Comparison of ENCODE assay signal across 2 cellular contexts in the genomic region with DNA sequence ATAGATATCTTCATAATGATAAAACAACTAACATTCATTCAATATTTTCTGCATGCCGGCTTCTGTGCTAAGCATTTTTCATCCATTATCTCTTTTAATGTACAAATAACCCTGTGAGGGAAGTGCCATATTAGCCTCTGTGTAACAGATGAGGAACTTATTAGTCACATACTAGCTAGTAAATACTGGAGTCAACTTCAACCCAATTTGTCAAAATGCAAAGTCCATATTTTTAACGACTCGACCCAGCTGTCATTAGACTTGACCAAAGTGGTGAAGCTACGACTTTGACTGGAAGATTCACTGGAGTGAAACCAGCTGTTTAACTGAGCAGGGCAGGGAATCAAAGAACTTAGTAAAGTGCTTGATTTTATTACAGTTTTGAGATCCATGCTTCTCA.
TF ChIP-seq lines count a peak whose summit lies in the region.

No MANE protein-coding gene starts in this region.

TF ChIP-seq in liver, 16 proteins besides CTCF, POLR2A, EP300 and RAD21:
- TF ChIP-seq, protein P1, sequence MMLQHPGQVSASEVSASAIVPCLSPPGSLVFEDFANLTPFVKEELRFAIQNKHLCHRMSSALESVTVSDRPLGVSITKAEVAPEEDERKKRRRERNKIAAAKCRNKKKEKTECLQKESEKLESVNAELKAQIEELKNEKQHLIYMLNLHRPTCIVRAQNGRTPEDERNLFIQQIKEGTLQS (IDR thresholded peaks at IDR 0.05): no peak
- TF ChIP-seq HNF4A (conservative IDR thresholded peaks at IDR 0.05) (peak; percentile 30 to 43), RXRA (IDR thresholded peaks at IDR 0.05) (peak in 1 of 2 donors; percentile 14), SP1 (IDR thresholded peaks at IDR 0.05) (peak; percentile 24), TAF1 (conservative IDR thresholded peaks at IDR 0.05) (no peak), NR2F2 (IDR thresholded peaks at IDR 0.05) (no peak), YY1 (IDR thresholded peaks at IDR 0.05) (no peak), EGR1 (IDR thresholded peaks at IDR 0.05; ENCODE audit: low read depth in 2 of 2) (no peak), JUND (IDR thresholded peaks at IDR 0.05) (peak in 1 of 2 donors; percentile 45)
- TF ChIP-seq, protein P2, sequence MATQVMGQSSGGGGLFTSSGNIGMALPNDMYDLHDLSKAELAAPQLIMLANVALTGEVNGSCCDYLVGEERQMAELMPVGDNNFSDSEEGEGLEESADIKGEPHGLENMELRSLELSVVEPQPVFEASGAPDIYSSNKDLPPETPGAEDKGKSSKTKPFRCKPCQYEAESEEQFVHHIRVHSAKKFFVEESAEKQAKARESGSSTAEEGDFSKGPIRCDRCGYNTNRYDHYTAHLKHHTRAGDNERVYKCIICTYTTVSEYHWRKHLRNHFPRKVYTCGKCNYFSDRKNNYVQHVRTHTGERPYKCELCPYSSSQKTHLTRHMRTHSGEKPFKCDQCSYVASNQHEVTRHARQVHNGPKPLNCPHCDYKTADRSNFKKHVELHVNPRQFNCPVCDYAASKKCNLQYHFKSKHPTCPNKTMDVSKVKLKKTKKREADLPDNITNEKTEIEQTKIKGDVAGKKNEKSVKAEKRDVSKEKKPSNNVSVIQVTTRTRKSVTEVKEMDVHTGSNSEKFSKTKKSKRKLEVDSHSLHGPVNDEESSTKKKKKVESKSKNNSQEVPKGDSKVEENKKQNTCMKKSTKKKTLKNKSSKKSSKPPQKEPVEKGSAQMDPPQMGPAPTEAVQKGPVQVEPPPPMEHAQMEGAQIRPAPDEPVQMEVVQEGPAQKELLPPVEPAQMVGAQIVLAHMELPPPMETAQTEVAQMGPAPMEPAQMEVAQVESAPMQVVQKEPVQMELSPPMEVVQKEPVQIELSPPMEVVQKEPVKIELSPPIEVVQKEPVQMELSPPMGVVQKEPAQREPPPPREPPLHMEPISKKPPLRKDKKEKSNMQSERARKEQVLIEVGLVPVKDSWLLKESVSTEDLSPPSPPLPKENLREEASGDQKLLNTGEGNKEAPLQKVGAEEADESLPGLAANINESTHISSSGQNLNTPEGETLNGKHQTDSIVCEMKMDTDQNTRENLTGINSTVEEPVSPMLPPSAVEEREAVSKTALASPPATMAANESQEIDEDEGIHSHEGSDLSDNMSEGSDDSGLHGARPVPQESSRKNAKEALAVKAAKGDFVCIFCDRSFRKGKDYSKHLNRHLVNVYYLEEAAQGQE (IDR thresholded peaks at IDR 0.05): no peak
- TF ChIP-seq, protein P3, sequence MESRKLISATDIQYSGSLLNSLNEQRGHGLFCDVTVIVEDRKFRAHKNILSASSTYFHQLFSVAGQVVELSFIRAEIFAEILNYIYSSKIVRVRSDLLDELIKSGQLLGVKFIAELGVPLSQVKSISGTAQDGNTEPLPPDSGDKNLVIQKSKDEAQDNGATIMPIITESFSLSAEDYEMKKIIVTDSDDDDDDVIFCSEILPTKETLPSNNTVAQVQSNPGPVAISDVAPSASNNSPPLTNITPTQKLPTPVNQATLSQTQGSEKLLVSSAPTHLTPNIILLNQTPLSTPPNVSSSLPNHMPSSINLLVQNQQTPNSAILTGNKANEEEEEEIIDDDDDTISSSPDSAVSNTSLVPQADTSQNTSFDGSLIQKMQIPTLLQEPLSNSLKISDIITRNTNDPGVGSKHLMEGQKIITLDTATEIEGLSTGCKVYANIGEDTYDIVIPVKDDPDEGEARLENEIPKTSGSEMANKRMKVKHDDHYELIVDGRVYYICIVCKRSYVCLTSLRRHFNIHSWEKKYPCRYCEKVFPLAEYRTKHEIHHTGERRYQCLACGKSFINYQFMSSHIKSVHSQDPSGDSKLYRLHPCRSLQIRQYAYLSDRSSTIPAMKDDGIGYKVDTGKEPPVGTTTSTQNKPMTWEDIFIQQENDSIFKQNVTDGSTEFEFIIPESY (IDR thresholded peaks at IDR 0.05): no peak

TF ChIP-seq in HepG2, 621 proteins besides CTCF, POLR2A, EP300 and RAD21:
- TF ChIP-seq, protein P4, sequence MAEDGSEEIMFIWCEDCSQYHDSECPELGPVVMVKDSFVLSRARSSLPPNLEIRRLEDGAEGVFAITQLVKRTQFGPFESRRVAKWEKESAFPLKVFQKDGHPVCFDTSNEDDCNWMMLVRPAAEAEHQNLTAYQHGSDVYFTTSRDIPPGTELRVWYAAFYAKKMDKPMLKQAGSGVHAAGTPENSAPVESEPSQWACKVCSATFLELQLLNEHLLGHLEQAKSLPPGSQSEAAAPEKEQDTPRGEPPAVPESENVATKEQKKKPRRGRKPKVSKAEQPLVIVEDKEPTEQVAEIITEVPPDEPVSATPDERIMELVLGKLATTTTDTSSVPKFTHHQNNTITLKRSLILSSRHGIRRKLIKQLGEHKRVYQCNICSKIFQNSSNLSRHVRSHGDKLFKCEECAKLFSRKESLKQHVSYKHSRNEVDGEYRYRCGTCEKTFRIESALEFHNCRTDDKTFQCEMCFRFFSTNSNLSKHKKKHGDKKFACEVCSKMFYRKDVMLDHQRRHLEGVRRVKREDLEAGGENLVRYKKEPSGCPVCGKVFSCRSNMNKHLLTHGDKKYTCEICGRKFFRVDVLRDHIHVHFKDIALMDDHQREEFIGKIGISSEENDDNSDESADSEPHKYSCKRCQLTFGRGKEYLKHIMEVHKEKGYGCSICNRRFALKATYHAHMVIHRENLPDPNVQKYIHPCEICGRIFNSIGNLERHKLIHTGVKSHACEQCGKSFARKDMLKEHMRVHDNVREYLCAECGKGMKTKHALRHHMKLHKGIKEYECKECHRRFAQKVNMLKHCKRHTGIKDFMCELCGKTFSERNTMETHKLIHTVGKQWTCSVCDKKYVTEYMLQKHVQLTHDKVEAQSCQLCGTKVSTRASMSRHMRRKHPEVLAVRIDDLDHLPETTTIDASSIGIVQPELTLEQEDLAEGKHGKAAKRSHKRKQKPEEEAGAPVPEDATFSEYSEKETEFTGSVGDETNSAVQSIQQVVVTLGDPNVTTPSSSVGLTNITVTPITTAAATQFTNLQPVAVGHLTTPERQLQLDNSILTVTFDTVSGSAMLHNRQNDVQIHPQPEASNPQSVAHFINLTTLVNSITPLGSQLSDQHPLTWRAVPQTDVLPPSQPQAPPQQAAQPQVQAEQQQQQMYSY (CRISPR knock-in tag; IDR thresholded peaks at IDR 0.05): no peak
- no peak for TF ChIP-seq HMGA1 (CRISPR knock-in tag; conservative IDR thresholded peaks at IDR 0.05)
- TF ChIP-seq ZNF546 (CRISPR knock-in tag; conservative IDR thresholded peaks at IDR 0.05): no peak
- TF ChIP-seq NR3C1 (CRISPR knock-in tag; IDR thresholded peaks at IDR 0.05): no peak
- TF ChIP-seq ZNF572 (CRISPR knock-in tag; IDR thresholded peaks at IDR 0.05): no peak
- no peak for TF ChIP-seq ZNF678 (CRISPR knock-in tag; IDR thresholded peaks at IDR 0.05)
- TF ChIP-seq, protein P5, sequence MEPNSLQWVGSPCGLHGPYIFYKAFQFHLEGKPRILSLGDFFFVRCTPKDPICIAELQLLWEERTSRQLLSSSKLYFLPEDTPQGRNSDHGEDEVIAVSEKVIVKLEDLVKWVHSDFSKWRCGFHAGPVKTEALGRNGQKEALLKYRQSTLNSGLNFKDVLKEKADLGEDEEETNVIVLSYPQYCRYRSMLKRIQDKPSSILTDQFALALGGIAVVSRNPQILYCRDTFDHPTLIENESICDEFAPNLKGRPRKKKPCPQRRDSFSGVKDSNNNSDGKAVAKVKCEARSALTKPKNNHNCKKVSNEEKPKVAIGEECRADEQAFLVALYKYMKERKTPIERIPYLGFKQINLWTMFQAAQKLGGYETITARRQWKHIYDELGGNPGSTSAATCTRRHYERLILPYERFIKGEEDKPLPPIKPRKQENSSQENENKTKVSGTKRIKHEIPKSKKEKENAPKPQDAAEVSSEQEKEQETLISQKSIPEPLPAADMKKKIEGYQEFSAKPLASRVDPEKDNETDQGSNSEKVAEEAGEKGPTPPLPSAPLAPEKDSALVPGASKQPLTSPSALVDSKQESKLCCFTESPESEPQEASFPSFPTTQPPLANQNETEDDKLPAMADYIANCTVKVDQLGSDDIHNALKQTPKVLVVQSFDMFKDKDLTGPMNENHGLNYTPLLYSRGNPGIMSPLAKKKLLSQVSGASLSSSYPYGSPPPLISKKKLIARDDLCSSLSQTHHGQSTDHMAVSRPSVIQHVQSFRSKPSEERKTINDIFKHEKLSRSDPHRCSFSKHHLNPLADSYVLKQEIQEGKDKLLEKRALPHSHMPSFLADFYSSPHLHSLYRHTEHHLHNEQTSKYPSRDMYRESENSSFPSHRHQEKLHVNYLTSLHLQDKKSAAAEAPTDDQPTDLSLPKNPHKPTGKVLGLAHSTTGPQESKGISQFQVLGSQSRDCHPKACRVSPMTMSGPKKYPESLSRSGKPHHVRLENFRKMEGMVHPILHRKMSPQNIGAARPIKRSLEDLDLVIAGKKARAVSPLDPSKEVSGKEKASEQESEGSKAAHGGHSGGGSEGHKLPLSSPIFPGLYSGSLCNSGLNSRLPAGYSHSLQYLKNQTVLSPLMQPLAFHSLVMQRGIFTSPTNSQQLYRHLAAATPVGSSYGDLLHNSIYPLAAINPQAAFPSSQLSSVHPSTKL (CRISPR knock-in tag; IDR thresholded peaks at IDR 0.05): no peak
- no peak for TF ChIP-seq FOSL1 (CRISPR knock-in tag; IDR thresholded peaks at IDR 0.05; ENCODE audit: borderline replicate concordance)
- TF ChIP-seq, protein P6, sequence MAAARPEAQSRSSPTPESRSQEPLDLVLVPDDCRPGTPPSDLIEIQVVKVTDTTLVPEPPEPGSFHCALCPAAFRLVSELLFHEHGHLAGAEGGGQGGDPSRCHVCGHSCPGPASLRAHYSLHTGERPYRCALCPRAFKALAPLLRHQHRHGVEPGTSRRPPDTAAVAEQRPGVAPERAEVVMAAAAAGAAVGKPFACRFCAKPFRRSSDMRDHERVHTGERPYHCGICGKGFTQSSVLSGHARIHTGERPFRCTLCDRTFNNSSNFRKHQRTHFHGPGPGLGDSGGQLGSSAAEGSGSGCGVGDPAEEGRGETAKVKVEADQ (CRISPR knock-in tag; IDR thresholded peaks at IDR 0.05; ENCODE audit: borderline replicate concordance): no peak
- TF ChIP-seq, protein P7, sequence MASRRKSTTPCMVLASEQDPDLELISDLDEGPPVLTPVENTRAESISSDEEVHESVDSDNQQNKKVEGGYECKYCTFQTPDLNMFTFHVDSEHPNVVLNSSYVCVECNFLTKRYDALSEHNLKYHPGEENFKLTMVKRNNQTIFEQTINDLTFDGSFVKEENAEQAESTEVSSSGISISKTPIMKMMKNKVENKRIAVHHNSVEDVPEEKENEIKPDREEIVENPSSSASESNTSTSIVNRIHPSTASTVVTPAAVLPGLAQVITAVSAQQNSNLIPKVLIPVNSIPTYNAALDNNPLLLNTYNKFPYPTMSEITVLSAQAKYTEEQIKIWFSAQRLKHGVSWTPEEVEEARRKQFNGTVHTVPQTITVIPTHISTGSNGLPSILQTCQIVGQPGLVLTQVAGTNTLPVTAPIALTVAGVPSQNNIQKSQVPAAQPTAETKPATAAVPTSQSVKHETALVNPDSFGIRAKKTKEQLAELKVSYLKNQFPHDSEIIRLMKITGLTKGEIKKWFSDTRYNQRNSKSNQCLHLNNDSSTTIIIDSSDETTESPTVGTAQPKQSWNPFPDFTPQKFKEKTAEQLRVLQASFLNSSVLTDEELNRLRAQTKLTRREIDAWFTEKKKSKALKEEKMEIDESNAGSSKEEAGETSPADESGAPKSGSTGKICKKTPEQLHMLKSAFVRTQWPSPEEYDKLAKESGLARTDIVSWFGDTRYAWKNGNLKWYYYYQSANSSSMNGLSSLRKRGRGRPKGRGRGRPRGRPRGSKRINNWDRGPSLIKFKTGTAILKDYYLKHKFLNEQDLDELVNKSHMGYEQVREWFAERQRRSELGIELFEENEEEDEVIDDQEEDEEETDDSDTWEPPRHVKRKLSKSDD (CRISPR knock-in tag; IDR thresholded peaks at IDR 0.05; ENCODE audit: low read depth): no peak
- TF ChIP-seq ZKSCAN8 (CRISPR knock-in tag; IDR thresholded peaks at IDR 0.05; ENCODE audit: borderline replicate concordance): no peak
- TF ChIP-seq, protein P8, sequence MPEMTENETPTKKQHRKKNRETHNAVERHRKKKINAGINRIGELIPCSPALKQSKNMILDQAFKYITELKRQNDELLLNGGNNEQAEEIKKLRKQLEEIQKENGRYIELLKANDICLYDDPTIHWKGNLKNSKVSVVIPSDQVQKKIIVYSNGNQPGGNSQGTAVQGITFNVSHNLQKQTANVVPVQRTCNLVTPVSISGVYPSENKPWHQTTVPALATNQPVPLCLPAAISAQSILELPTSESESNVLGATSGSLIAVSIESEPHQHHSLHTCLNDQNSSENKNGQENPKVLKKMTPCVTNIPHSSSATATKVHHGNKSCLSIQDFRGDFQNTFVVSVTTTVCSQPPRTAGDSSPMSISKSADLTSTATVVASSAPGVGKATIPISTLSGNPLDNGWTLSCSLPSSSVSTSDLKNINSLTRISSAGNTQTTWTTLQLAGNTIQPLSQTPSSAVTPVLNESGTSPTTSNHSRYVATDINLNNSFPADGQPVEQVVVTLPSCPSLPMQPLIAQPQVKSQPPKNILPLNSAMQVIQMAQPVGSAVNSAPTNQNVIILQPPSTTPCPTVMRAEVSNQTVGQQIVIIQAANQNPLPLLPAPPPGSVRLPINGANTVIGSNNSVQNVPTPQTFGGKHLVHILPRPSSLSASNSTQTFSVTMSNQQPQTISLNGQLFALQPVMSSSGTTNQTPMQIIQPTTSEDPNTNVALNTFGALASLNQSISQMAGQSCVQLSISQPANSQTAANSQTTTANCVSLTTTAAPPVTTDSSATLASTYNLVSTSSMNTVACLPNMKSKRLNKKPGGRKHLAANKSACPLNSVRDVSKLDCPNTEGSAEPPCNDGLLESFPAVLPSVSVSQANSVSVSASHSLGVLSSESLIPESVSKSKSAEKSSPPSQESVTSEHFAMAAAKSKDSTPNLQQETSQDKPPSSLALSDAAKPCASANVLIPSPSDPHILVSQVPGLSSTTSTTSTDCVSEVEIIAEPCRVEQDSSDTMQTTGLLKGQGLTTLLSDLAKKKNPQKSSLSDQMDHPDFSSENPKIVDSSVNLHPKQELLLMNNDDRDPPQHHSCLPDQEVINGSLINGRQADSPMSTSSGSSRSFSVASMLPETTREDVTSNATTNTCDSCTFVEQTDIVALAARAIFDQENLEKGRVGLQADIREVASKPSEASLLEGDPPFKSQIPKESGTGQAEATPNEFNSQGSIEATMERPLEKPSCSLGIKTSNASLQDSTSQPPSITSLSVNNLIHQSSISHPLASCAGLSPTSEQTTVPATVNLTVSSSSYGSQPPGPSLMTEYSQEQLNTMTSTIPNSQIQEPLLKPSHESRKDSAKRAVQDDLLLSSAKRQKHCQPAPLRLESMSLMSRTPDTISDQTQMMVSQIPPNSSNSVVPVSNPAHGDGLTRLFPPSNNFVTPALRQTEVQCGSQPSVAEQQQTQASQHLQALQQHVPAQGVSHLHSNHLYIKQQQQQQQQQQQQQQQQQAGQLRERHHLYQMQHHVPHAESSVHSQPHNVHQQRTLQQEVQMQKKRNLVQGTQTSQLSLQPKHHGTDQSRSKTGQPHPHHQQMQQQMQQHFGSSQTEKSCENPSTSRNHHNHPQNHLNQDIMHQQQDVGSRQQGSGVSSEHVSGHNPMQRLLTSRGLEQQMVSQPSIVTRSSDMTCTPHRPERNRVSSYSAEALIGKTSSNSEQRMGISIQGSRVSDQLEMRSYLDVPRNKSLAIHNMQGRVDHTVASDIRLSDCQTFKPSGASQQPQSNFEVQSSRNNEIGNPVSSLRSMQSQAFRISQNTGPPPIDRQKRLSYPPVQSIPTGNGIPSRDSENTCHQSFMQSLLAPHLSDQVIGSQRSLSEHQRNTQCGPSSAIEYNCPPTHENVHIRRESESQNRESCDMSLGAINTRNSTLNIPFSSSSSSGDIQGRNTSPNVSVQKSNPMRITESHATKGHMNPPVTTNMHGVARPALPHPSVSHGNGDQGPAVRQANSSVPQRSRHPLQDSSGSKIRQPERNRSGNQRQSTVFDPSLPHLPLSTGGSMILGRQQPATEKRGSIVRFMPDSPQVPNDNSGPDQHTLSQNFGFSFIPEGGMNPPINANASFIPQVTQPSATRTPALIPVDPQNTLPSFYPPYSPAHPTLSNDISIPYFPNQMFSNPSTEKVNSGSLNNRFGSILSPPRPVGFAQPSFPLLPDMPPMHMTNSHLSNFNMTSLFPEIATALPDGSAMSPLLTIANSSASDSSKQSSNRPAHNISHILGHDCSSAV (CRISPR knock-in tag; IDR thresholded peaks at IDR 0.05; ENCODE audit: borderline replicate concordance): no peak
